In genomic region chr1:235866913-235867850, GRCh38 we compare ENCODE assay signal across 7 cellular contexts.
DNase-seq lines count a peak whose midpoint lies in the region; ATAC-seq, FAIRE-seq and TF ChIP-seq lines count a peak whose summit lies in the region.

No MANE protein-coding gene starts in this region.

- peak; percentile 95 for FAIRE-seq in GM18507 (lab: Jason Lieb, UNC)

- TF ChIP-seq CTCF in astrocyte of the cerebellum (IDR thresholded peaks at IDR 0.05; ENCODE audit: low read depth, low read length, missing control alignments), result no peak

- DNase-seq in GM18507 (ENCODE audit: extremely low spot score, insufficient read length, low read depth), result peak; percentile 92
- peak; percentile 83 for DNase-seq in NCI-H2029 (lab: John Stamatoyannopoulos, UW)
- DNase-seq in T-helper 9 cell, result peak; percentile 95
- DNase-seq in astrocyte of the cerebellum (ENCODE audit: low read depth), result peak; percentile 81
- peak; percentile 92 to 96 for DNase-seq in hippocampal formation (lab: John Stamatoyannopoulos, UW)
- DNase-seq in retina, result peak; percentile 98

- in situ Hi-C loops in astrocyte of the cerebellum (cut with HindIII; ENCODE audit: low sequenced_read_pairs), result loop anchor here (5.0 kb wide), 1 partner anchor 105 kb away; no protein-coding TSS in a partner anchor

- ATAC-seq in HG02973 (IDR thresholded peaks at IDR 0.05; ENCODE audit: unreplicated experiment), result peak; percentile 65

- H3K4me3 ChIP-seq in astrocyte of the cerebellum (ENCODE audit: low read depth, low read length), result peak overlapping the region; percentile 82

Comparison
In these comparisons a context has a peak if more than half of its experiments do, and no peak if none do; other contexts are left out.
1. Peak in every context shown above with its lines: DNase-seq, ATAC-seq and H3K4me3 ChIP-seq.